Comparison of ENCODE assay signal across 27 cellular contexts in genomic region chr3:114112696-114113095, GRCh38. TPM values are rescaled to one million over a fixed set of nuclear protein-coding genes. Genes with fewer than 3 reads are reported as not detected.
DNase-seq lines count a peak whose midpoint lies in the region; ATAC-seq and TF ChIP-seq lines count a peak whose summit lies in the region.
"Had no signal": no experiment of that assay in that cellular context is flagged by ENCODE, and none has a peak within 500 bp of the region (broad histone marks: within the 10 kb centered on the region; RNA-seq: fewer than 3 reads in every experiment).

No MANE protein-coding gene starts in this region.

- H3K36me3 Mint-ChIP-seq in CD8-positive, alpha-beta memory T cell = no peaks in the 10 kb centered on the region
- H3K36me3 Mint-ChIP-seq: CD4-positive, CD25-positive, alpha-beta regulatory T cell; naive B cell; stimulated activated memory B cell treated with anti-CD40 and anti-IgM and Interleukin-4, amounts not matched to agents 10 μg/mL and 1 μg/mL and 100 μg/mL, for 72 hours had no signal

- no peak for TF ChIP-seq CTCF in fibroblast of mammary gland (conservative IDR thresholded peaks at IDR 0.05; ENCODE audit: control insufficient read depth, insufficient read depth, low read depth, low read length)

- POLR2A ChIA-PET in CD8-positive, alpha-beta memory T cell (lab: Charles Lee) = no interaction called here

- H3K27me3 Mint-ChIP-seq in CD8-positive, alpha-beta memory T cell = peaks cover 8 to 12% of the 10 kb centered on the region in 2 donors

- DNase-seq in ELR (ENCODE audit: low read depth) = peak; percentile 47
- peak; percentile 14 for DNase-seq in RKO (ENCODE audit: low spot score)
- DNase-seq in fibroblast of mammary gland (ENCODE audit: low read depth) = peak; percentile 38
- DNase-seq in CD8-positive, alpha-beta memory T cell = no peak
- DNase-seq in NCI-H2081 treated with DMSO at 0.1 percent for 48 hours (lab: John Stamatoyannopoulos, UW) = no peak
- DNase-seq: activated CD8-positive, alpha-beta T cell treated with anti-CD3 and anti-CD28 coated beads, Interleukin-2, amount 10 ng/mL, durations not matched to agents 7 days and 5 days; activated naive CD4-positive, alpha-beta T cell treated with anti-CD3 and anti-CD28 coated beads, Interleukin-2, amount 50 U/mL, for 16 hours; AML-193; amniotic stem cell; CD4-positive, CD25-positive, alpha-beta regulatory T cell; head of caudate nucleus; left lung; mesendoderm; naive B cell; NCI-H1436; NCI-H446; NCI-H774; nucleus accumbens; Peyer's patch; SIG-M5; transverse colon had no signal

- peaks cover 0 to 2% (median 0%) of the 10 kb centered on the region in 5 donors for H3K9me3 Mint-ChIP-seq in CD8-positive, alpha-beta memory T cell
- H3K9me3 Mint-ChIP-seq: activated T-helper 17 cell treated with anti-CD3 and anti-CD28 coated beads, Interleukin-2, amount 50 U/mL, for 72 hours; naive B cell; stimulated activated memory B cell treated with anti-CD40 and anti-IgM and Interleukin-4, amounts not matched to agents 10 μg/mL and 1 μg/mL and 100 μg/mL, for 72 hours had no signal

- H3K36me3 ChIP-seq in CD8-positive, alpha-beta memory T cell (ENCODE audit: insufficient read depth, low read length) = no peaks in the 10 kb centered on the region
- H3K36me3 ChIP-seq: breast epithelium, left lung, Peyer's patch, transverse colon had no signal

- no peak overlapping the region for H3K4me3 Mint-ChIP-seq in CD8-positive, alpha-beta memory T cell
- H3K4me3 Mint-ChIP-seq: activated CD8-positive, alpha-beta T cell treated with anti-CD3 and anti-CD28 coated beads, Interleukin-2, amount 10 ng/mL, durations not matched to agents 7 days and 5 days; activated T-helper 17 cell treated with anti-CD3 and anti-CD28 coated beads, Interleukin-2, amount 50 U/mL, for 72 hours; CD4-positive, CD25-positive, alpha-beta regulatory T cell; naive B cell; stimulated activated memory B cell treated with anti-CD40 and anti-IgM and Interleukin-4, amounts not matched to agents 10 μg/mL and 1 μg/mL and 100 μg/mL, for 72 hours had no signal

- no peaks in the 10 kb centered on the region for H3K4me1 Mint-ChIP-seq in CD8-positive, alpha-beta memory T cell
- H3K4me1 Mint-ChIP-seq: activated T-helper 17 cell treated with anti-CD3 and anti-CD28 coated beads, Interleukin-2, amount 50 U/mL, for 72 hours; naive B cell; stimulated activated memory B cell treated with anti-CD40 and anti-IgM and Interleukin-4, amounts not matched to agents 10 μg/mL and 1 μg/mL and 100 μg/mL, for 72 hours had no signal

- H3K4me1 ChIP-seq in CD8-positive, alpha-beta memory T cell (ENCODE audit: insufficient read depth, low read length) = no peaks in the 10 kb centered on the region
- H3K4me1 ChIP-seq: breast epithelium, Peyer's patch, transverse colon had no signal

- ATAC-seq in GM21723 (IDR thresholded peaks at IDR 0.05; ENCODE audit: unreplicated experiment) (no peak), HG02623 (IDR thresholded peaks at IDR 0.05; ENCODE audit: unreplicated experiment) (no peak)
- ATAC-seq: activated CD8-positive, alpha-beta T cell treated with anti-CD3 and anti-CD28 coated beads, Interleukin-2, amount 10 ng/mL, durations not matched to agents 7 days and 5 days; activated T-helper 17 cell treated with anti-CD3 and anti-CD28 coated beads, Interleukin-2, amount 50 U/mL, for 72 hours; HepG2; left lung had no signal

- no peaks in the 10 kb centered on the region for H3K9me3 ChIP-seq in CD8-positive, alpha-beta memory T cell (ENCODE audit: low read length)
- H3K9me3 ChIP-seq: breast epithelium, left lung, Peyer's patch, transverse colon had no signal

- H3K4me3 ChIP-seq in fibroblast of mammary gland (ENCODE audit: control insufficient read depth, low read depth, low read length) = no peak overlapping the region
- H3K4me3 ChIP-seq in CD8-positive, alpha-beta memory T cell (ENCODE audit: low read length) = no peak overlapping the region
- H3K4me3 ChIP-seq: breast epithelium, left lung, Peyer's patch, transverse colon had no signal

- CTCF ChIA-PET in CD8-positive, alpha-beta memory T cell (lab: Charles Lee) = no interaction called here

- no peak overlapping the region for H3K27ac ChIP-seq in CD8-positive, alpha-beta memory T cell (ENCODE audit: low read depth, low read length)
- H3K27ac ChIP-seq: breast epithelium, Peyer's patch, transverse colon had no signal

- no peak overlapping the region for H3K27ac Mint-ChIP-seq in CD8-positive, alpha-beta memory T cell
- H3K27ac Mint-ChIP-seq: activated CD8-positive, alpha-beta T cell treated with anti-CD3 and anti-CD28 coated beads, Interleukin-2, amount 10 ng/mL, durations not matched to agents 7 days and 5 days; activated T-helper 17 cell treated with anti-CD3 and anti-CD28 coated beads, Interleukin-2, amount 50 U/mL, for 72 hours; CD4-positive, CD25-positive, alpha-beta regulatory T cell; stimulated activated memory B cell treated with anti-CD40 and anti-IgM and Interleukin-4, amounts not matched to agents 10 μg/mL and 1 μg/mL and 100 μg/mL, for 72 hours had no signal

- H3K27me3 ChIP-seq in CD8-positive, alpha-beta memory T cell (ENCODE audit: insufficient read depth, low read length, poor library complexity, severe bottlenecking) = no peaks in the 10 kb centered on the region
- H3K27me3 ChIP-seq: breast epithelium, left lung, Peyer's patch, transverse colon had no signal

RNA-seq across cellular contexts. Expression of gene QTRT2, which starts 56.2 kb away (rescaled TPM):
- 10 to 100 TPM; 48.0 to 51.3 TPM for total RNA-seq in CD8-positive, alpha-beta memory T cell
- polyA plus RNA-seq in CD8-positive, alpha-beta memory T cell = 10.8 TPM

RNA-seq across cellular contexts. Expression of gene CCDC191, which starts 56.4 kb away (rescaled TPM):
- total RNA-seq in CD8-positive, alpha-beta memory T cell = 1 to 10 TPM; 1.4 to 1.5 TPM
- polyA plus RNA-seq in CD8-positive, alpha-beta memory T cell = 1.2 TPM

Comparison
In these comparisons a context has a peak if more than half of its experiments do, and no peak if none do; other contexts are left out.
1. DNase-seq: peak in ELR (single experiment), RKO (single experiment) and fibroblast of mammary gland (single experiment); none in CD8-positive, alpha-beta memory T cell (0 of 5) and NCI-H2081 treated with DMSO at 0.1 percent for 48 hours (single experiment).